ENCODE assay signal across 16 cellular contexts in genomic region chr3:64049136-64049535, GRCh38. TPM values are rescaled to one million over a fixed set of nuclear protein-coding genes. Genes with fewer than 3 reads are reported as not detected.
DNase-seq lines count a peak whose midpoint lies in the region; ATAC-seq and TF ChIP-seq lines count a peak whose summit lies in the region.
"Had no signal": no experiment of that assay in that cellular context is flagged by ENCODE, and none has a peak within 500 bp of the region (broad histone marks: within the 10 kb centered on the region; RNA-seq: fewer than 3 reads in every experiment).

No MANE protein-coding gene starts in this region.

- H3K9ac ChIP-seq in SK-N-SH = no peak overlapping the region
- H3K9ac ChIP-seq in neural progenitor cell = no peak overlapping the region

- H3F3A ChIP-seq in SK-N-SH (replicated peaks; ENCODE audit: insufficient read depth) = no peaks in the 10 kb centered on the region
- peaks cover 15% of the 10 kb centered on the region for H3F3A ChIP-seq in neural progenitor cell (ENCODE audit: low read depth)

- TF ChIP-seq CTCF in SK-N-SH (IDR thresholded peaks at IDR 0.05) (no peak), choroid plexus epithelial cell (conservative IDR thresholded peaks at IDR 0.05; ENCODE audit: low read depth, low read length) (no peak), neural progenitor cell (IDR thresholded peaks at IDR 0.05) (no peak), lower lobe of right lung (IDR thresholded peaks at IDR 0.05) (no peak)

- H3K27me3 ChIP-seq in SK-N-SH (ENCODE audit: insufficient read depth) (no peaks in the 10 kb centered on the region), neural progenitor cell (no peaks in the 10 kb centered on the region), lower lobe of right lung (ENCODE audit: low read depth) (no peaks in the 10 kb centered on the region)
- H3K27me3 ChIP-seq: right lobe of liver had no signal

- ATAC-seq in SK-N-SH treated with all-trans-retinoic acid at 6 μM for 48 hours (no peak), lower lobe of right lung (no peak)
- ATAC-seq: HepG2; left colon; naive thymus-derived CD8-positive, alpha-beta T cell; right lobe of liver; Right ventricle myocardium inferior had no signal

- POLR2A ChIA-PET in SK-N-SH (lab: Yijun Ruan, JAX) = no interaction called here

- intact Hi-C loops in lower lobe of right lung (cut with DNase I) = no loop called here

- H3K4me1 Mint-ChIP-seq in neural progenitor cell = peaks cover 45% of the 10 kb centered on the region

- no peak overlapping the region for H3K4me3 Mint-ChIP-seq in neural progenitor cell
- H3K4me3 Mint-ChIP-seq: naive thymus-derived CD8-positive, alpha-beta T cell had no signal

- no peaks in the 10 kb centered on the region for H3K36me3 Mint-ChIP-seq in neural progenitor cell

- no peak for DNase-seq in SK-N-SH
- peak; percentile 93 for DNase-seq in HT1080 (ENCODE audit: low read depth)
- peak; percentile 5 for DNase-seq in choroid plexus epithelial cell (ENCODE audit: low read depth)
- DNase-seq in neural progenitor cell (ENCODE audit: low spot score) = no peak
- no peak for DNase-seq in anterior cingulate cortex (lab: John Stamatoyannopoulos, UW)
- no peak for DNase-seq in lower lobe of right lung
- no peak for DNase-seq in NCI-H187 (lab: John Stamatoyannopoulos, UW)
- DNase-seq: 8988T; activated effector memory CD4-positive, alpha-beta T cell treated with anti-CD3 and anti-CD28 coated beads, Interleukin-2, amount 50 U/mL, for 16 hours; left colon; naive thymus-derived CD8-positive, alpha-beta T cell; NCI-H526 treated with DMSO at 0.1 percent for 48 hours; right lobe of liver had no signal

- H3K79me2 ChIP-seq in SK-N-SH (ENCODE audit: insufficient read depth) (no peaks in the 10 kb centered on the region), neural progenitor cell (ENCODE audit: low read depth) (no peaks in the 10 kb centered on the region)

- H3K4me3 ChIP-seq in SK-N-SH (ENCODE audit: low read depth in 2 of 2, low read length in 1 of 2) (no peak overlapping the region), choroid plexus epithelial cell (ENCODE audit: low read depth, low read length) (no peak overlapping the region), neural progenitor cell (no peak overlapping the region), lower lobe of right lung (no peak overlapping the region)
- H3K4me3 ChIP-seq: right lobe of liver had no signal

- no peaks in the 10 kb centered on the region for H3K9me2 ChIP-seq in SK-N-SH

- WGBS in SK-N-SH (ENCODE audit: low lambda C conversion rate) = 81% methylated on average over 3 of the region's 3 CpGs

- H3K4me1 ChIP-seq in SK-N-SH (ENCODE audit: control insufficient read depth in 1 of 2, insufficient read depth in 2 of 2, low read depth in 1 of 2, low read length in 1 of 2) = peaks cover 0 to 7% of the 10 kb centered on the region in 2 experiments; a peak in 2 of 4 replicates
- H3K4me1 ChIP-seq in neural progenitor cell = peaks cover 46% of the 10 kb centered on the region
- no peaks in the 10 kb centered on the region for H3K4me1 ChIP-seq in lower lobe of right lung
- H3K4me1 ChIP-seq: right lobe of liver had no signal

- no peak overlapping the region for H3K4me2 ChIP-seq in SK-N-SH
- peak overlapping the region; percentile 56 for H3K4me2 ChIP-seq in neural progenitor cell

- H3K9me3 Mint-ChIP-seq in neural progenitor cell = no peaks in the 10 kb centered on the region

- peaks cover 5% of the 10 kb centered on the region for H3K27me3 Mint-ChIP-seq in neural progenitor cell (ENCODE audit: insufficient read depth, low read depth)

- H3K9me3 ChIP-seq in SK-N-SH (no peaks in the 10 kb centered on the region), neural progenitor cell (ENCODE audit: low read depth) (no peaks in the 10 kb centered on the region), lower lobe of right lung (no peaks in the 10 kb centered on the region)
- H3K9me3 ChIP-seq: right lobe of liver had no signal

- H4K20me1 ChIP-seq in SK-N-SH (ENCODE audit: insufficient read depth) (no peaks in the 10 kb centered on the region), neural progenitor cell (ENCODE audit: low read depth) (no peaks in the 10 kb centered on the region)

- CTCF ChIA-PET in SK-N-SH (lab: Yijun Ruan, JAX) = interaction anchor here (3.0 kb wide), 1 partner anchor 18 kb away, joined by 10 read pairs; no protein-coding TSS in a partner anchor

- no peak overlapping the region for H2AFZ ChIP-seq in SK-N-SH (ENCODE audit: low read depth)
- H2AFZ ChIP-seq in neural progenitor cell (replicated peaks) = no peak overlapping the region

- TF ChIP-seq EP300 in SK-N-SH (IDR thresholded peaks at IDR 0.05; ENCODE audit: borderline replicate concordance in 1 of 2, low read depth in 1 of 2, low read length in 1 of 2) = no peak

- H3K27ac ChIP-seq in SK-N-SH (ENCODE audit: low read depth in 2 of 2, low read length in 1 of 2) (no peak overlapping the region), neural progenitor cell (no peak overlapping the region), lower lobe of right lung (no peak overlapping the region)
- H3K27ac ChIP-seq: right lobe of liver had no signal

- TF ChIP-seq RAD21 in SK-N-SH (IDR thresholded peaks at IDR 0.05; ENCODE audit: low read length) = no peak

- no peaks in the 10 kb centered on the region for H3K36me3 ChIP-seq in SK-N-SH (replicated peaks in 1 of 2; ENCODE audit: control insufficient read depth in 1 of 2, insufficient read depth in 2 of 2, low read length in 1 of 2)
- no peaks in the 10 kb centered on the region for H3K36me3 ChIP-seq in neural progenitor cell
- H3K36me3 ChIP-seq in lower lobe of right lung = no peaks in the 10 kb centered on the region
- H3K36me3 ChIP-seq: right lobe of liver had no signal

- no peak overlapping the region for H3K27ac Mint-ChIP-seq in neural progenitor cell
- H3K27ac Mint-ChIP-seq: naive thymus-derived CD8-positive, alpha-beta T cell had no signal

TF ChIP-seq in SK-N-SH, 30 proteins besides CTCF, POLR2A, EP300 and RAD21 (continues in another document):
- TF ChIP-seq SIN3A (IDR thresholded peaks at IDR 0.05; ENCODE audit: borderline replicate concordance, low read depth, low read length) (no peak), FOSL2 (IDR thresholded peaks at IDR 0.05; ENCODE audit: borderline replicate concordance, low read depth) (0 out of 2 replicates have a peak, but pooled peaks have one; percentile 18), USF2 (IDR thresholded peaks at IDR 0.05; ENCODE audit: borderline replicate concordance, low read depth, low read length) (no peak), MEF2A (IDR thresholded peaks at IDR 0.05; ENCODE audit: borderline replicate concordance, low read depth) (no peak)

TF ChIP-seq in SK-N-SH treated with all-trans-retinoic acid at 6 μM for 48 hours, 23 proteins besides CTCF, POLR2A, EP300 and RAD21:
- no peak for TF ChIP-seq POU6F1 (CRISPR knock-in tag; IDR thresholded peaks at IDR 0.05; ENCODE audit: borderline replicate concordance, low read depth)
- TF ChIP-seq ZFP30 (CRISPR knock-in tag; IDR thresholded peaks at IDR 0.05) = no peak
- no peak for TF ChIP-seq GLIS3 (CRISPR knock-in tag; IDR thresholded peaks at IDR 0.05)
- no peak for TF ChIP-seq ZC3H10 (CRISPR knock-in tag; IDR thresholded peaks at IDR 0.05)
- TF ChIP-seq RARB (CRISPR knock-in tag; IDR thresholded peaks at IDR 0.05) = no peak

RNA-seq across cellular contexts. Expression of gene PSMD6, which starts 25.8 kb away (rescaled TPM):
- polyA plus RNA-seq in SK-N-SH (2012; rRNA removed) = 75.7 and 90.3 TPM in 2 replicates
- polyA plus RNA-seq in SK-N-SH (2012; cell fraction: cytosol; rRNA removed) = 107 and 114 TPM in 2 replicates
- 55.0 and 70.8 TPM in 2 replicates for polyA plus RNA-seq in SK-N-SH (2012; cell fraction: nucleus; rRNA removed)
- 183 and 200 TPM in 2 replicates for total RNA-seq in HT1080 (2014; rRNA removed; shearing (Covaris generic))
- 161 and 166 TPM in 2 replicates for polyA plus RNA-seq in HT1080 (2015; cell fraction: cytosol; rRNA removed)
- 184 and 200 TPM in 2 replicates for polyA plus RNA-seq in HT1080 (2015; cell fraction: nucleus; rRNA removed)
- 103 and 141 TPM in 2 replicates for total RNA-seq in neural progenitor cell (ENCODE audit: low replicate concordance)
- total RNA-seq in lower lobe of right lung = 51.1 TPM

Comparison
In these comparisons a context has a peak if more than half of its experiments do, and no peak if none do; other contexts are left out.
1. DNase-seq: peak in HT1080 (single experiment) and choroid plexus epithelial cell (single experiment); none in SK-N-SH (single experiment), neural progenitor cell (single experiment), anterior cingulate cortex (0 of 58), lower lobe of right lung (single experiment) and NCI-H187 (0 of 2).